ENCODE assay signal across 13 cellular contexts in genomic region chr6:53961679-53962370, GRCh38.
DNase-seq lines count a peak whose midpoint lies in the region; ATAC-seq and TF ChIP-seq lines count a peak whose summit lies in the region.
"Had no signal": no experiment of that assay in that cellular context is flagged by ENCODE, and none has a peak within 500 bp of the region (broad histone marks: within the 10 kb centered on the region; RNA-seq: fewer than 3 reads in every experiment).

No MANE protein-coding gene starts in this region.

- no peak for ATAC-seq in GM19035 (IDR thresholded peaks at IDR 0.05; ENCODE audit: unreplicated experiment)
- ATAC-seq: left lobe of liver, pancreas, T-cell had no signal

- DNase-seq in DMS53 (lab: John Stamatoyannopoulos, UW): peak; percentile 8
- no peak for DNase-seq in DMS53 treated with DMSO at 0.1 percent for 48 hours (lab: John Stamatoyannopoulos, UW; ENCODE audit: unreplicated experiment)
- DNase-seq in NCI-H2171 (lab: John Stamatoyannopoulos, UW): peak; percentile 49
- DNase-seq in fibroblast of villous mesenchyme (ENCODE audit: low read depth): peak; percentile 17
- DNase-seq in renal cortical epithelial cell (ENCODE audit: low read depth): peak; percentile 65
- DNase-seq in SHP77 treated with DMSO at 0.1 percent for 48 hours (lab: John Stamatoyannopoulos, UW): no peak
- no peak for DNase-seq in amniotic stem cell (lab: John Stamatoyannopoulos, UW)
- DNase-seq: activated CD4-positive, alpha-beta T cell treated with anti-CD3 and anti-CD28 coated beads, Interleukin-2, amount 50 U/mL, for 4 hours; activated naive CD4-positive, alpha-beta T cell; pancreas; T-cell had no signal

- no peak overlapping the region for H3K4me3 ChIP-seq in fibroblast of villous mesenchyme (ENCODE audit: low read depth, low read length)
- H3K4me3 ChIP-seq: pancreas had no signal

- TF ChIP-seq CTCF in fibroblast of villous mesenchyme (IDR thresholded peaks at IDR 0.05; ENCODE audit: insufficient read depth, low read depth, low read length): no peak

Comparison
In these comparisons a context has a peak if more than half of its experiments do, and no peak if none do; other contexts are left out.
1. DNase-seq: peak in DMS53 (single experiment), NCI-H2171 (single experiment), fibroblast of villous mesenchyme (single experiment) and renal cortical epithelial cell (single experiment); none in DMS53 treated with DMSO at 0.1 percent for 48 hours (single experiment), SHP77 treated with DMSO at 0.1 percent for 48 hours (single experiment) and amniotic stem cell (single experiment).